Comparison of ENCODE assay signal across 16 cellular contexts in genomic region chr21:28454978-28455600, GRCh38.
A peak's percentile ranks its signal among the peaks of the same experiment; 100 is the strongest.
DNase-seq lines count a peak whose midpoint lies in the region; TF ChIP-seq lines count a peak whose summit lies in the region.
"Had no signal": no experiment of that assay in that cellular context is flagged by ENCODE, and none has a peak within 500 bp of the region (broad histone marks: within the 10 kb centered on the region; RNA-seq: fewer than 3 reads in every experiment).

No MANE protein-coding gene starts in this region.

- dilution Hi-C loops in mammary epithelial cell (cut with HindIII; ENCODE audit: low sequenced_read_pairs), result no loop called here

- H3K9me3 ChIP-seq in Karpas-422 (ENCODE audit: low read length) (no peaks in the 10 kb centered on the region), mammary epithelial cell (replicated peaks; ENCODE audit: insufficient read depth, low read length) (no peaks in the 10 kb centered on the region)

- no peaks in the 10 kb centered on the region for H3K27me3 ChIP-seq in Karpas-422 (ENCODE audit: low read length)
- H3K27me3 ChIP-seq in mammary epithelial cell (ENCODE audit: insufficient read depth, low read length), result no peaks in the 10 kb centered on the region

- CTCF ChIA-PET in mammary epithelial cell (lab: Charles Lee; ENCODE audit: low non-redundant PET), result no interaction called here

- H3K79me2 ChIP-seq in Karpas-422 (ENCODE audit: low read length) (no peaks in the 10 kb centered on the region), mammary epithelial cell (ENCODE audit: insufficient read depth, low read length) (no peaks in the 10 kb centered on the region)
- H3K79me2 ChIP-seq: parathyroid adenoma had no signal

- intact Hi-C loops in mammary epithelial cell (cut with micrococcal nuclease), result no loop called here

- H3K27ac ChIP-seq in Karpas-422 (ENCODE audit: low read length) (no peak overlapping the region), mammary epithelial cell (ENCODE audit: insufficient read depth, low read depth, low read length) (no peak overlapping the region)
- H3K27ac ChIP-seq: epithelial cell of prostate, parathyroid adenoma had no signal

- H3K9me2 ChIP-seq in Karpas-422 (replicated peaks; ENCODE audit: insufficient read depth, low read length), result no peaks in the 10 kb centered on the region

- H4K20me1 ChIP-seq in Karpas-422 (ENCODE audit: insufficient read depth, low read depth, low read length), result no peaks in the 10 kb centered on the region
- no peaks in the 10 kb centered on the region for H4K20me1 ChIP-seq in mammary epithelial cell (ENCODE audit: insufficient read depth, low read length)

- H3K4me2 ChIP-seq in Karpas-422 (ENCODE audit: low read depth, low read length, poor library complexity, severe bottlenecking) (peak overlapping the region; percentile 27), mammary epithelial cell (ENCODE audit: insufficient read depth, low read depth, low read length) (peak overlapping the region; percentile 4)

- H3K4me3 ChIP-seq in Karpas-422 (ENCODE audit: low read length), result no peak overlapping the region
- H3K4me3 ChIP-seq in mammary epithelial cell (replicated peaks in 1 of 3; ENCODE audit: insufficient read depth in 1 of 3, low read depth in 2 of 3, low read length in 3 of 3), result no peak overlapping the region

- H2AFZ ChIP-seq in Karpas-422 (ENCODE audit: low read length) (peak overlapping the region; percentile 77; the same call in 1 of the 2 replicates), mammary epithelial cell (ENCODE audit: low read depth, low read length) (no peak overlapping the region)
- H2AFZ ChIP-seq: parathyroid adenoma had no signal

- H3K9ac ChIP-seq in Karpas-422 (ENCODE audit: low read length) (no peak overlapping the region; the same call in 1 of the 2 replicates), mammary epithelial cell (ENCODE audit: insufficient read depth, low read length) (no peak overlapping the region)
- H3K9ac ChIP-seq: parathyroid adenoma had no signal

- TF ChIP-seq CTCF in mammary epithelial cell (conservative IDR thresholded peaks at IDR 0.05 in 1 of 2, IDR thresholded peaks at IDR 0.05 in 1 of 2; ENCODE audit: extremely low read depth in 1 of 2, insufficient read depth in 1 of 2, low read depth in 1 of 2, low read length in 2 of 2), result no peak

- no TSS peak for BruUV-seq in mammary epithelial cell (replicated peaks; lab: Mats Ljungman, UMichigan)

- in situ Hi-C loops in mammary epithelial cell (cut with MboI; ENCODE audit: low sequenced_read_pairs in 2 of 2), result no loop called here

- 71% methylated on average over 4 of the region's 4 CpGs for WGBS in mammary epithelial cell (ENCODE audit: low coverage, missing lambda C conversion rate)

- H3K36me3 ChIP-seq in Karpas-422 (ENCODE audit: insufficient read depth, low read length), result no peaks in the 10 kb centered on the region
- no peaks in the 10 kb centered on the region for H3K36me3 ChIP-seq in mammary epithelial cell (ENCODE audit: insufficient read depth, low read length)

- DNase-seq in AG08395 (ENCODE audit: low spot score), result peak; percentile 70
- DNase-seq in Karpas-422, result no peak
- DNase-seq in mammary epithelial cell, result no peak
- peak; percentile 30 for DNase-seq in myocyte (ENCODE audit: low read depth)
- DNase-seq in stimulated activated naive CD4-positive, alpha-beta T cell treated with Interleukin-2 at 50 U/mL for 16 hours (lab: John Stamatoyannopoulos, UW), result no peak
- no peak for DNase-seq in SW480 (ENCODE audit: low spot score)
- DNase-seq in NCI-H2196 (lab: John Stamatoyannopoulos, UW; ENCODE audit: unreplicated experiment), result no peak
- no peak for DNase-seq in COLO668 (lab: John Stamatoyannopoulos, UW; ENCODE audit: unreplicated experiment)
- DNase-seq: activated CD8-positive, alpha-beta T cell treated with anti-CD3 and anti-CD28 coated beads, Interleukin-2, amount 10 ng/mL, durations not matched to agents 7 days and 5 days; kidney glomerular epithelial cell; NCI-H2029; NCI-H526; PC-3; small intestine had no signal

- H3K4me1 ChIP-seq in Karpas-422 (ENCODE audit: low read length) (peaks cover 57% of the 10 kb centered on the region), mammary epithelial cell (ENCODE audit: insufficient read depth, low read length) (no peaks in the 10 kb centered on the region)
- H3K4me1 ChIP-seq: parathyroid adenoma had no signal

Comparison
In these comparisons a context has a peak if more than half of its experiments do, and no peak if none do; other contexts are left out.
1. DNase-seq: peak in AG08395 (single experiment) and myocyte (single experiment); none in Karpas-422 (single experiment), mammary epithelial cell (single experiment), stimulated activated naive CD4-positive, alpha-beta T cell treated with Interleukin-2 at 50 U/mL for 16 hours (single experiment), SW480 (single experiment), NCI-H2196 (single experiment) and COLO668 (single experiment).